Comparison of ENCODE assay signal across 1 cellular context in genomic region chrX:119467433-119467832, GRCh38.
TF ChIP-seq lines count a peak whose summit lies in the region.

No MANE protein-coding gene starts in this region.

TF ChIP-seq in H1, 55 proteins besides CTCF, POLR2A, EP300 and RAD21 (continued from another document):
- TF ChIP-seq NRF1 (IDR thresholded peaks at IDR 0.05; ENCODE audit: low read depth, low read length) (no peak), SP2 (IDR thresholded peaks at IDR 0.05; ENCODE audit: low read length) (no peak), RXRA (IDR thresholded peaks at IDR 0.05; ENCODE audit: insufficient read depth, low read depth, low read length) (no peak), TEAD4 (IDR thresholded peaks at IDR 0.05; ENCODE audit: low read depth, low read length) (no peak), CHD1 (IDR thresholded peaks at IDR 0.05; ENCODE audit: low read depth, low read length) (no peak), HDAC2 (IDR thresholded peaks at IDR 0.05; ENCODE audit: borderline replicate concordance in 1 of 2, low read depth in 2 of 2, low read length in 2 of 2) (no peak), GTF2F1 (IDR thresholded peaks at IDR 0.05; ENCODE audit: borderline replicate concordance, low read depth, low read length) (no peak), EZH2 (IDR thresholded peaks at IDR 0.05; ENCODE audit: low read depth, low read length, severe bottlenecking) (no peak), SP4 (IDR thresholded peaks at IDR 0.05; ENCODE audit: low read length) (no peak), SAP30 (IDR thresholded peaks at IDR 0.05; ENCODE audit: insufficient read depth, insufficient replicate concordance, low read length) (no peak), SP1 (IDR thresholded peaks at IDR 0.05; ENCODE audit: low read depth, low read length) (no peak), POU5F1 (IDR thresholded peaks at IDR 0.05; ENCODE audit: low read depth, low read length) (no peak), RNF2 (IDR thresholded peaks at IDR 0.05; ENCODE audit: borderline replicate concordance, low read depth, low read length, missing control alignments, poor library complexity, severe bottlenecking) (no peak), SIRT6 (IDR thresholded peaks at IDR 0.05; ENCODE audit: low read length) (no peak), ASH2L (IDR thresholded peaks at IDR 0.05; ENCODE audit: low read length) (no peak), TAF7 (optimal IDR thresholded peaks at IDR 0.05; ENCODE audit: borderline replicate concordance, low read depth, low read length) (no peak), SIX5 (IDR thresholded peaks at IDR 0.05; ENCODE audit: low read depth, low read length) (no peak)
